10 cellular contexts compared by ENCODE assay signal in the genomic region with DNA sequence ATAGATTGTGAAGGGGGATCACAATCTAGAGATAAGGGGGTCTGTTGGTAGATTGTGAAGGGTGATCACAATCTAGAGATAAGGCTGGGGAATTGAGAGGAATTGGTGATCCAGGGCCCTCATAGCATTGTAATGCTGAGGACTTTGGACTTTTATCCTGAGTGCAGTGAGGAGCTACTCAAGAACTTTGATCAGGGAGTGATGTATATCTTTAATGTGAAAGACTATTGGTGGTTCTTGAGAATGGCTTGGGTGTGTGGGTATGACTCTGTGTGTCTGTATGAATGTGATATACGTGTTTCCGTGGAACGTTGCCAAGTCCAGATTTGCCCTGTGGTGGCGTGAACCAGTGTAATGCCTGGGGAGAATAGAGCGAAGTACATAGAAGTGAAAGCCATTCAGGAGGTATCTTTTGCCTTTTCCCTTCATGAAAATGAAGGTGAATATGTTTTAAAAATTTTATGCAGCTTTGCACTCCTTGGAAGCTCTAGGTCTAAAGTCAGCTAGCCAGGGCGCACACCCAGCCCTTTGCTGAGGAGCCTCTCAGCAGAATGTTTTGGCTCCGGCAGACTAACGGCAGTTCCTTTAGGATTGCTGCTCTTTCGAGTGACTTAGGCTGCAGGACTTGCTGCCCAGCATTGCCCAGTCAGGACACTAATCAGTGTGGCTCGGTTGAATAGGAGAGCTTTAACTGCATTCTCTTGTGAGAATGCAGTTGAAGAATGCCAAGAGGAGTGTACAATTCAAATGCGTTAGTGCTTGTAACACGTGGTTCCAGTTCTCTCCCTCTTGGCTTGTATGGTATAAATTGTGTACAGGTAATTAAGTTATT. TPM values are rescaled to one million over a fixed set of nuclear protein-coding genes. Genes with fewer than 3 reads are reported as not detected.
DNase-seq lines count a peak whose midpoint lies in the region; ATAC-seq, FAIRE-seq and TF ChIP-seq lines count a peak whose summit lies in the region.
"Had no signal": no experiment of that assay in that cellular context is flagged by ENCODE, and none has a peak within 500 bp of the region (broad histone marks: within the 10 kb centered on the region; RNA-seq: fewer than 3 reads in every experiment).

No MANE protein-coding gene starts in this region.

- H3K36me3 ChIP-seq in left ventricle myocardium inferior (no peaks in the 10 kb centered on the region), bronchial epithelial cell (ENCODE audit: control insufficient read depth, insufficient read depth, low read length) (no peaks in the 10 kb centered on the region), muscle layer of duodenum (ENCODE audit: control insufficient read depth in 1 of 2, insufficient read depth in 2 of 2, low read length in 2 of 2) (peaks cover 0 to 4% of the 10 kb centered on the region in 2 donors)

- H3K4me3 ChIP-seq in left ventricle myocardium inferior (peak overlapping the region; percentile 27), bronchial epithelial cell (ENCODE audit: low read depth, low read length) (no peak overlapping the region), muscle layer of duodenum (ENCODE audit: low read depth in 1 of 2, low read length in 2 of 2) (peak overlapping the region in 1 of 2 donors; percentile 13)

- no peak for DNase-seq in left ventricle myocardium inferior
- no peak for DNase-seq in left cardiac atrium
- peak; percentile 79 for DNase-seq in bronchial epithelial cell (ENCODE audit: low read depth)
- DNase-seq in type B pancreatic cell (ENCODE audit: extremely low spot score, unreplicated experiment) = no peak
- no peak for DNase-seq in NCI-H1105 treated with DMSO at 0.1 percent for 48 hours (lab: John Stamatoyannopoulos, UW)
- DNase-seq in superior temporal gyrus (ENCODE audit: extremely low spot score) = no peak
- DNase-seq: activated CD4-positive, CD25-positive, alpha-beta regulatory T cell; naive B cell had no signal

- H3K9me3 ChIP-seq in left ventricle myocardium inferior (replicated peaks) = no peaks in the 10 kb centered on the region
- H3K9me3 ChIP-seq in muscle layer of duodenum (ENCODE audit: control insufficient read depth in 1 of 2, low read length in 2 of 2) = no peaks in the 10 kb centered on the region

- H3K36me3 Mint-ChIP-seq in type B pancreatic cell = peaks cover 7% of the 10 kb centered on the region
- H3K36me3 Mint-ChIP-seq: naive B cell had no signal

- H3K9me3 Mint-ChIP-seq in type B pancreatic cell = no peaks in the 10 kb centered on the region
- H3K9me3 Mint-ChIP-seq: naive B cell had no signal

- intact Hi-C loops in left ventricle myocardium inferior (cut with micrococcal nuclease) = no loop called here
- intact Hi-C loops in left cardiac atrium (cut with DNase I) = no loop called here

- peak overlapping the region; percentile 81 for H3K27ac Mint-ChIP-seq in type B pancreatic cell

- H3K27me3 ChIP-seq in left ventricle myocardium inferior (ENCODE audit: low read depth) (no peaks in the 10 kb centered on the region), bronchial epithelial cell (ENCODE audit: control insufficient read depth, insufficient read depth, low read length) (no peaks in the 10 kb centered on the region), muscle layer of duodenum (ENCODE audit: low read depth, low read length) (no peaks in the 10 kb centered on the region)

- H3K27me3 Mint-ChIP-seq in type B pancreatic cell = no peaks in the 10 kb centered on the region
- H3K27me3 Mint-ChIP-seq: naive B cell had no signal

- TF ChIP-seq CTCF in left ventricle myocardium inferior (IDR thresholded peaks at IDR 0.05; ENCODE audit: borderline replicate concordance) (no peak), bronchial epithelial cell (IDR thresholded peaks at IDR 0.05; ENCODE audit: insufficient read depth, low read length, severe bottlenecking) (no peak), type B pancreatic cell (conservative IDR thresholded peaks at IDR 0.05) (no peak)

- no peak for FAIRE-seq in bronchial epithelial cell (lab: Jason Lieb, UNC)

- peaks cover 90% of the 10 kb centered on the region for H3K4me1 ChIP-seq in left ventricle myocardium inferior
- peaks cover 17 to 60% of the 10 kb centered on the region in 2 donors for H3K4me1 ChIP-seq in muscle layer of duodenum (ENCODE audit: control insufficient read depth in 1 of 2, insufficient read depth in 2 of 2, low read length in 2 of 2)

- peak overlapping the region; percentile 20 for H3K27ac ChIP-seq in left ventricle myocardium inferior (replicated peaks)
- peak overlapping the region; percentile 65 for H3K27ac ChIP-seq in muscle layer of duodenum (ENCODE audit: low read length)

- ATAC-seq in left cardiac atrium (no peak), HG03432 (IDR thresholded peaks at IDR 0.05; ENCODE audit: unreplicated experiment) (no peak)

- H3K4me3 Mint-ChIP-seq in type B pancreatic cell = peak overlapping the region; percentile 69

- H3K4me1 Mint-ChIP-seq in type B pancreatic cell (ENCODE audit: unreplicated experiment) = peaks cover 50% of the 10 kb centered on the region

RNA-seq across cellular contexts. Expression of a gene that starts 3.5 kb away (rescaled TPM):
- 81.8 TPM for total RNA-seq in left ventricle myocardium inferior
- 10 to 100 TPM; 61.1 to 83.6 TPM for total RNA-seq in left cardiac atrium
- 25.5 and 41.3 TPM in 2 replicates for total RNA-seq in bronchial epithelial cell
- 66.9 and 69.0 TPM in 2 replicates for total RNA-seq in type B pancreatic cell (ENCODE audit: low replicate concordance)
